In genomic region chr10:15744217-15744865, GRCh38 we compare ENCODE assay signal across 9 cellular contexts. TPM values are rescaled to one million over a fixed set of nuclear protein-coding genes. Genes with fewer than 3 reads are reported as not detected.
DNase-seq lines count a peak whose midpoint lies in the region; ATAC-seq and TF ChIP-seq lines count a peak whose summit lies in the region.
"Had no signal": no experiment of that assay in that cellular context is flagged by ENCODE, and none has a peak within 500 bp of the region (broad histone marks: within the 10 kb centered on the region; RNA-seq: fewer than 3 reads in every experiment).

No MANE protein-coding gene starts in this region.

- no peak overlapping the region for H3K4me2 ChIP-seq in SU-DHL-6 (ENCODE audit: low read depth, low read length, poor library complexity, severe bottlenecking)

- no peak overlapping the region for H3K4me3 ChIP-seq in SU-DHL-6 (ENCODE audit: insufficient read depth, low read length, poor library complexity, severe bottlenecking)
- no peak overlapping the region for H3K4me3 ChIP-seq in epithelial cell of esophagus (ENCODE audit: low read length)

- no TSS peak for BruUV-seq in Calu3 (replicated peaks; lab: Mats Ljungman, UMichigan)

- H3K79me2 ChIP-seq in SU-DHL-6 (ENCODE audit: insufficient read depth, low read length): no peaks in the 10 kb centered on the region

- H3K27ac Mint-ChIP-seq in Calu3 (ENCODE audit: unreplicated experiment): no peak overlapping the region
- no peak overlapping the region for H3K27ac Mint-ChIP-seq in osteocyte (ENCODE audit: unreplicated experiment)
- H3K27ac Mint-ChIP-seq: activated B cell treated with CpG ODN at 0.5 μM for 24 hours had no signal

- H3F3A ChIP-seq in SU-DHL-6 (ENCODE audit: insufficient read depth): no peaks in the 10 kb centered on the region

- DNase-seq in Calu3: peak; percentile 48
- DNase-seq in HT1080 (ENCODE audit: low read depth): peak; percentile 35
- peak; percentile 66 for DNase-seq in epithelial cell of esophagus (ENCODE audit: low read depth)
- DNase-seq in osteocyte (ENCODE audit: extremely low spot score, unreplicated experiment): peak; percentile 69
- no peak for DNase-seq in NCI-H187 (lab: John Stamatoyannopoulos, UW)
- no peak for DNase-seq in putamen (ENCODE audit: low spot score)
- DNase-seq: activated B cell treated with CpG ODN at 0.5 μM for 24 hours had no signal

- no peak overlapping the region for H3K4me3 Mint-ChIP-seq in Calu3 (ENCODE audit: low read depth, unreplicated experiment)
- H3K4me3 Mint-ChIP-seq in osteocyte (ENCODE audit: unreplicated experiment): no peak overlapping the region
- H3K4me3 Mint-ChIP-seq: activated B cell treated with CpG ODN at 0.5 μM for 24 hours had no signal

- intact Hi-C loops in Calu3 (cut with micrococcal nuclease; ENCODE audit: unreplicated experiment): loop anchor here (5.0 kb wide), 1 partner anchor 78 kb away; no protein-coding TSS in a partner anchor

- H3K36me3 ChIP-seq in SU-DHL-6 (ENCODE audit: low read length): no peaks in the 10 kb centered on the region

- no peaks in the 10 kb centered on the region for H3K27me3 ChIP-seq in SU-DHL-6 (ENCODE audit: low read length)

- H3K9me3 ChIP-seq in SU-DHL-6 (ENCODE audit: insufficient read depth, low read length): no peaks in the 10 kb centered on the region

- no peaks in the 10 kb centered on the region for H3K9me3 Mint-ChIP-seq in Calu3 (ENCODE audit: low read depth, unreplicated experiment)
- H3K9me3 Mint-ChIP-seq in osteocyte (ENCODE audit: unreplicated experiment): no peaks in the 10 kb centered on the region
- H3K9me3 Mint-ChIP-seq: activated B cell treated with CpG ODN at 0.5 μM for 24 hours had no signal

- H3K9me2 ChIP-seq in SU-DHL-6 (replicated peaks; ENCODE audit: insufficient read depth, low read length): no peaks in the 10 kb centered on the region

- H3K9ac ChIP-seq in SU-DHL-6 (ENCODE audit: low read length): no peak overlapping the region

- H4K20me1 ChIP-seq in SU-DHL-6 (ENCODE audit: low read depth, low read length): no peaks in the 10 kb centered on the region

- no peak overlapping the region for H2AFZ ChIP-seq in SU-DHL-6 (ENCODE audit: low read depth, low read length, severe bottlenecking)

- H3K27me3 Mint-ChIP-seq in Calu3 (ENCODE audit: unreplicated experiment): no peaks in the 10 kb centered on the region
- H3K27me3 Mint-ChIP-seq in osteocyte (ENCODE audit: unreplicated experiment): peaks cover 7% of the 10 kb centered on the region
- H3K27me3 Mint-ChIP-seq: activated B cell treated with CpG ODN at 0.5 μM for 24 hours had no signal

- peak; percentile 68 for ATAC-seq in GM19035 (IDR thresholded peaks at IDR 0.05; ENCODE audit: unreplicated experiment)

- CTCF ChIA-PET in Calu3 (lab: Charles Lee): no interaction called here

- H3K4me1 Mint-ChIP-seq in Calu3 (ENCODE audit: low read depth, unreplicated experiment) (peaks cover 9% of the 10 kb centered on the region), osteocyte (ENCODE audit: unreplicated experiment) (no peaks in the 10 kb centered on the region)
- H3K4me1 Mint-ChIP-seq: activated B cell treated with CpG ODN at 0.5 μM for 24 hours had no signal

- TF ChIP-seq CTCF in Calu3 (IDR thresholded peaks at IDR 0.05; ENCODE audit: unreplicated experiment) (peak; percentile 56), SU-DHL-6 (IDR thresholded peaks at IDR 0.05; ENCODE audit: insufficient read depth, low read length, poor library complexity, severe bottlenecking) (peak; percentile 54), epithelial cell of esophagus (IDR thresholded peaks at IDR 0.05; ENCODE audit: insufficient read depth, low read depth, low read length, missing control alignments) (peak; percentile 53), osteocyte (IDR thresholded peaks at IDR 0.05) (peak; percentile 65)

- H3K27ac ChIP-seq in SU-DHL-6 (ENCODE audit: low read depth, low read length): no peak overlapping the region

- no peaks in the 10 kb centered on the region for H3K36me3 Mint-ChIP-seq in Calu3 (ENCODE audit: insufficient read depth, unreplicated experiment)
- no peaks in the 10 kb centered on the region for H3K36me3 Mint-ChIP-seq in osteocyte (ENCODE audit: unreplicated experiment)

RNA-seq across cellular contexts. Expression of gene ITGA8, which starts 24.6 kb away (rescaled TPM):
- total RNA-seq in Calu3 (2022) (not detected in 2 replicates), osteocyte (6.9 and 7.5 TPM in 2 replicates)
- not detected in 2 replicates for total RNA-seq in HT1080 (2014; rRNA removed; shearing (Covaris generic))
- not detected in 2 replicates for polyA plus RNA-seq in HT1080 (2015; cell fraction: cytosol; rRNA removed)
- not detected in 2 replicates for polyA plus RNA-seq in HT1080 (2015; cell fraction: nucleus; rRNA removed)
- total RNA-seq: activated B cell treated with CpG ODN at 0.5 μM for 24 hours had no signal

Comparison
In these comparisons a context has a peak if more than half of its experiments do, and no peak if none do; other contexts are left out.
1. DNase-seq: peak in Calu3 (single experiment), HT1080 (single experiment), epithelial cell of esophagus (single experiment) and osteocyte (single experiment); none in NCI-H187 (0 of 2) and putamen (single experiment).
2. Peak in every context shown above with its lines, with median percentiles within 50 percentile points of each other: CTCF ChIP-seq.